ENCODE assay signal across 8 cellular contexts in genomic region chr6:106974999-106975698, GRCh38. TPM values are rescaled to one million over a fixed set of nuclear protein-coding genes. Genes with fewer than 3 reads are reported as not detected.
A peak's percentile ranks its signal among the peaks of the same experiment; 100 is the strongest.
DNase-seq lines count a peak whose midpoint lies in the region; ATAC-seq and TF ChIP-seq lines count a peak whose summit lies in the region.

No MANE protein-coding gene starts in this region.

- peak; percentile 57 for DNase-seq in DMS79 treated with DMSO at 0.1 percent for 48 hours (lab: John Stamatoyannopoulos, UW)
- no peak for DNase-seq in DMS79 (lab: John Stamatoyannopoulos, UW)
- peak; percentile 22 to 74 for DNase-seq in HAP-1 (ENCODE audit: low spot score in 2 of 2)
- DNase-seq in NCI-H1105 treated with DMSO at 0.1 percent for 48 hours (lab: John Stamatoyannopoulos, UW) = peak; percentile 60
- DNase-seq in activated CD8-positive, alpha-beta memory T cell treated with anti-CD3 and anti-CD28 coated beads, Interleukin-2, amount 50 U/mL, for 4 hours = peak; percentile 17
- DNase-seq in cardiac septum (ENCODE audit: low spot score) = peak; percentile 80
- DNase-seq in psoas muscle = peak; percentile 24 to 60
- no peak for DNase-seq in T-helper 9 cell

- H3K27ac ChIP-seq in psoas muscle = no peak overlapping the region

- intact Hi-C loops in cardiac septum (cut with DNase I) (loop anchor here (5.0 kb wide), 1 partner anchor 638 kb away; no protein-coding TSS in a partner anchor), psoas muscle (cut with DNase I) (loop anchor here in 1 of 2 donors (5.0 kb wide), 1 partner anchor 638 kb away; no protein-coding TSS in a partner anchor)

- peak; percentile 12 for TF ChIP-seq CTCF in psoas muscle (IDR thresholded peaks at IDR 0.05)

- whole genome bisulfite sequencing in psoas muscle, 3 donors = 0 to 1% (median 1%) methylated on average over 27 to 85 of the region's 85 CpGs

- H3K4me3 ChIP-seq in HAP-1 (peak overlapping the region; percentile 69), psoas muscle (peak overlapping the region; percentile 67)

- ATAC-seq in psoas muscle = peak; percentile 73 to 89 (median 82)

- H3K27me3 ChIP-seq in HAP-1 (ENCODE audit: low read depth) (no peaks in the 10 kb centered on the region), psoas muscle (ENCODE audit: insufficient read depth in 3 of 3, low read length in 2 of 3) (peaks cover 0 to 63% (median 12%) of the 10 kb centered on the region in 3 donors)

- H3K9me3 ChIP-seq in HAP-1 = no peaks in the 10 kb centered on the region
- no peaks in the 10 kb centered on the region for H3K9me3 ChIP-seq in psoas muscle

- H3K4me1 ChIP-seq in HAP-1 (peaks cover 11% of the 10 kb centered on the region), psoas muscle (peaks cover 12% of the 10 kb centered on the region)

- in situ Hi-C loops in HAP-1 (cut with MboI; ENCODE audit: low sequenced_read_pairs) = loop anchor here (25.0 kb wide), 2 partner anchors 413 to 638 kb away; partner anchors contain the start of gene ATG5

- H3K36me3 ChIP-seq in HAP-1 (replicated peaks) = 0 out of 2 replicates have a peak, but pooled peaks cover 3% of the 10 kb centered on the region
- H3K36me3 ChIP-seq in psoas muscle (ENCODE audit: insufficient read depth in 1 of 2, low read depth in 1 of 2) = no peaks in the 10 kb centered on the region

RNA-seq across cellular contexts. Expression of gene CD24, which starts 0.6 kb away (rescaled TPM):
- 0.78 TPM for total RNA-seq in cardiac septum
- total RNA-seq in psoas muscle = 1 to 10 TPM in 1 of 4 donors, under 1 TPM in 3; 0.29 to 1.5 (median 0.77) TPM
- polyA plus RNA-seq in psoas muscle = 1 to 10 TPM in 1 of 3 donors, under 1 TPM in 2; 0.26 to 1.4 (median 0.56) TPM

RNA-seq across cellular contexts. Expression of gene MTRES1, which starts 52.9 kb away (rescaled TPM):
- 32.2 TPM for total RNA-seq in cardiac septum
- 10 to 100 TPM; 19.0 to 28.3 (median 26.2) TPM for total RNA-seq in psoas muscle
- 10 to 100 TPM; 42.0 to 64.4 (median 42.0) TPM for polyA plus RNA-seq in psoas muscle

Comparison
In these comparisons a context has a peak if more than half of its experiments do, and no peak if none do; other contexts are left out.
1. DNase-seq: peak in DMS79 treated with DMSO at 0.1 percent for 48 hours (single experiment), HAP-1 (2 of 2), NCI-H1105 treated with DMSO at 0.1 percent for 48 hours (single experiment), activated CD8-positive, alpha-beta memory T cell treated with anti-CD3 and anti-CD28 coated beads, Interleukin-2, amount 50 U/mL, for 4 hours (single experiment), cardiac septum (single experiment) and psoas muscle (2 of 2); none in DMS79 (single experiment) and T-helper 9 cell (single experiment).